In genomic region chr12:3455312-3455711, GRCh38 we compare ENCODE assay signal across 34 cellular contexts. TPM values are rescaled to one million over a fixed set of nuclear protein-coding genes. Genes with fewer than 3 reads are reported as not detected.
DNase-seq lines count a peak whose midpoint lies in the region; ATAC-seq, FAIRE-seq and TF ChIP-seq lines count a peak whose summit lies in the region.
"Had no signal": no experiment of that assay in that cellular context is flagged by ENCODE, and none has a peak within 500 bp of the region (broad histone marks: within the 10 kb centered on the region; RNA-seq: fewer than 3 reads in every experiment).

No MANE protein-coding gene starts in this region.

- TF ChIP-seq POLR2A in A549 (IDR thresholded peaks at IDR 0.05; ENCODE audit: low read length) (no peak), gastroesophageal sphincter (IDR thresholded peaks at IDR 0.05) (no peak)

- H3K36me3 ChIP-seq in gastroesophageal sphincter: no peaks in the 10 kb centered on the region
- H3K36me3 ChIP-seq: esophagus muscularis mucosa, heart right ventricle, transverse colon had no signal

- TF ChIP-seq RAD21 in A549 (conservative IDR thresholded peaks at IDR 0.05 in 1 of 2, IDR thresholded peaks at IDR 0.05 in 1 of 2): no peak

- CTCF ChIA-PET in A549 (lab: Yijun Ruan, JAX): interaction anchor here (3.9 kb wide), 1 partner anchor 155 kb away, joined by 19 read pairs; no protein-coding TSS in a partner anchor

- H3K4me3 ChIP-seq in A549 (no peak overlapping the region), gastroesophageal sphincter (no peak overlapping the region)
- H3K4me3 ChIP-seq: esophagus muscularis mucosa, heart right ventricle, lung, transverse colon had no signal

- H3K27ac ChIP-seq in A549 (no peak overlapping the region), epithelial cell of prostate (peak overlapping the region; percentile 95), gastroesophageal sphincter (no peak overlapping the region)
- H3K27ac ChIP-seq: esophagus muscularis mucosa, GM23248, heart right ventricle, transverse colon had no signal

- H3K27me3 ChIP-seq in gastroesophageal sphincter: peaks cover 67% of the 10 kb centered on the region

- H3K4me1 ChIP-seq in A549 (no peaks in the 10 kb centered on the region), gastroesophageal sphincter (no peaks in the 10 kb centered on the region)
- H3K4me1 ChIP-seq: esophagus muscularis mucosa, heart right ventricle, transverse colon had no signal

- ATAC-seq in A549 (peak; percentile 15 to 40; a peak in 3 of 6 replicates), GM21390 (IDR thresholded peaks at IDR 0.05; ENCODE audit: unreplicated experiment) (no peak), gastroesophageal sphincter (no peak)
- ATAC-seq: activated CD8-positive, alpha-beta memory T cell treated with anti-CD3 and anti-CD28 coated beads, Interleukin-2, amount 10 ng/mL, durations not matched to agents 7 days and 5 days; activated T-cell treated with anti-CD3 and anti-CD28 coated beads, Interleukin-2, amount 50 U/mL, for 4 hours; heart right ventricle; stimulated activated memory B cell treated with anti-CD40 and anti-IgM and Interleukin-4, amounts not matched to agents 10 μg/mL and 1 μg/mL and 100 μg/mL, for 72 hours; T-helper 17 cell had no signal

- H3K4me2 ChIP-seq in A549: no peak overlapping the region
- H3K4me2 ChIP-seq: SK-N-SH had no signal

- no peak for DNase-seq in A549 (ENCODE audit: low read depth in 1 of 2, low spot score in 1 of 2)
- DNase-seq in DMS153 treated with DMSO at 0.1 percent for 48 hours (lab: John Stamatoyannopoulos, UW; ENCODE audit: unreplicated experiment): peak; percentile 21
- peak; percentile 1 for DNase-seq in NCI-H460 (ENCODE audit: extremely low read depth, low read depth)
- DNase-seq in epithelial cell of prostate (ENCODE audit: low read depth, low spot score): peak; percentile 90
- DNase-seq in COLO829 (ENCODE audit: low spot score): no peak
- no peak for DNase-seq in NCI-H187 treated with DMSO at 0.1 percent for 48 hours (lab: John Stamatoyannopoulos, UW)
- DNase-seq: activated CD4-positive, CD25-positive, alpha-beta regulatory T cell; activated CD8-positive, alpha-beta memory T cell treated with anti-CD3 and anti-CD28 coated beads, Interleukin-2, amount 10 ng/mL, durations not matched to agents 7 days and 5 days; activated T-cell treated with anti-CD3 and anti-CD28 coated beads, Interleukin-2, amount 50 U/mL, for 4 hours; COR-L47; DMS79 treated with DMSO at 0.1 percent for 48 hours; foreskin fibroblast; GM23248; heart right ventricle; NCI-H1105 treated with DMSO at 0.1 percent for 48 hours; NCI-H2029; NCI-H774; nephron progenitor cell; SK-N-SH; stimulated activated CD4-positive, alpha-beta T cell treated with anti-CD3 and anti-CD28 coated beads, Interleukin-15, amount 100 ng/mL, for 24 hours; T-helper 17 cell; transverse colon had no signal

- 6% methylated on average over 8 of the region's 8 CpGs for WGBS in A549 (ENCODE audit: missing lambda C conversion rate)
- WGBS in gastroesophageal sphincter (ENCODE audit: low coverage in 1 of 2), 2 donors: 56 to 62% methylated on average over 2 to 3 of the region's 8 CpGs

- POLR2A ChIA-PET in A549 (lab: Yijun Ruan, JAX): no interaction called here

- no peak for FAIRE-seq in A549 (lab: Jason Lieb, UNC)
- FAIRE-seq: TTC549 had no signal

- H3K9me3 ChIP-seq in A549 (no peaks in the 10 kb centered on the region; the same call in 2 of the 3 replicates), gastroesophageal sphincter (no peaks in the 10 kb centered on the region)
- H3K9me3 ChIP-seq: heart right ventricle, SK-N-SH, transverse colon had no signal

- no peak for TF ChIP-seq CTCF in A549 (IDR thresholded peaks at IDR 0.05)
- no peak for TF ChIP-seq CTCF in gastroesophageal sphincter (IDR thresholded peaks at IDR 0.05)

- TF ChIP-seq EP300 in A549 (IDR thresholded peaks at IDR 0.05) (no peak), gastroesophageal sphincter (IDR thresholded peaks at IDR 0.05) (no peak)

TF ChIP-seq in A549, 52 proteins besides CTCF, POLR2A, EP300 and RAD21:
- TF ChIP-seq POLR2AphosphoS2 (conservative IDR thresholded peaks at IDR 0.05; ENCODE audit: low read length) (no peak), TP53 (CRISPR knock-in tag; IDR thresholded peaks at IDR 0.05) (no peak), KDM1A (IDR thresholded peaks at IDR 0.05; ENCODE audit: low read depth) (no peak), MAZ (IDR thresholded peaks at IDR 0.05; ENCODE audit: borderline replicate concordance, low read depth, low read length) (no peak), ESRRA (IDR thresholded peaks at IDR 0.05; ENCODE audit: borderline replicate concordance, low read length) (no peak), NFE2L2 (conservative IDR thresholded peaks at IDR 0.05; ENCODE audit: low read length) (no peak), PBX3 (IDR thresholded peaks at IDR 0.05) (no peak), NPAS2 (CRISPR knock-in tag; IDR thresholded peaks at IDR 0.05; ENCODE audit: borderline replicate concordance) (no peak), RFX5 (IDR thresholded peaks at IDR 0.05) (no peak)

RNA-seq across cellular contexts. Expression of gene PRMT8, which starts 35.7 kb away (rescaled TPM):
- polyA plus RNA-seq in A549 (2011; rRNA removed) (not detected in 2 replicates), A549 (2017; fragmentation: RNase III; extraction: RNeasy Plus Mini Kit Qiagen cat#74134 plus additional on column Dnase treatment) (not detected in 3 replicates)
- not detected in 2 replicates for polyA plus RNA-seq in A549 (2012; cell fraction: cytosol; rRNA removed)
- polyA plus RNA-seq in A549 (2012; cell fraction: nucleus; rRNA removed): not detected in 2 replicates
- not detected in 2 replicates for polyA minus RNA-seq in A549 (2011; rRNA and poly(A)+ RNA removed)
- total RNA-seq in NCI-H460 (2014; rRNA removed; shearing (Covaris generic)): not detected in 2 replicates
- not detected in 2 replicates for polyA plus RNA-seq in NCI-H460 (2014; cell fraction: nucleus; rRNA removed)
- under 1 TPM in 1 of 4 donors, not detected in 3; 0.08 TPM for total RNA-seq in gastroesophageal sphincter
- total RNA-seq: activated CD8-positive, alpha-beta memory T cell treated with anti-CD3 and anti-CD28 coated beads, Interleukin-2, amount 10 ng/mL, durations not matched to agents 7 days and 5 days; activated T-cell treated with anti-CD3 and anti-CD28 coated beads, Interleukin-2, amount 50 U/mL, for 4 hours; esophagus muscularis mucosa; GM23248; kidney epithelial cell; mucosa of gallbladder; subcutaneous adipose tissue; T-helper 17 cell; transverse colon had no signal
- polyA plus RNA-seq: AG04450, BJ, GM23248, IgD-negative memory B cell, SK-N-SH had no signal

Comparison
In these comparisons a context has a peak if more than half of its experiments do, and no peak if none do; other contexts are left out.
1. ATAC-seq: peak in A549 (2 of 2); none in GM21390 (single experiment) and gastroesophageal sphincter (single experiment).
2. DNase-seq: peak in DMS153 treated with DMSO at 0.1 percent for 48 hours (single experiment), NCI-H460 (single experiment) and epithelial cell of prostate (single experiment); none in A549 (0 of 2), COLO829 (single experiment) and NCI-H187 treated with DMSO at 0.1 percent for 48 hours (single experiment).